ENCODE assay signal across 11 cellular contexts in genomic region chr6:65876668-65877067, GRCh38.
"Had no signal": no experiment of that assay in that cellular context is flagged by ENCODE, and none has a peak within 500 bp of the region (broad histone marks: within the 10 kb centered on the region; RNA-seq: fewer than 3 reads in every experiment).

No MANE protein-coding gene starts in this region.

- H3K27ac ChIP-seq: GM23248 had no signal

- ATAC-seq: GM23338, HCT116 had no signal

- H3K4me3 ChIP-seq: GM23248, GM23338, HAP-1 had no signal

- H3K9ac ChIP-seq: GM23248 had no signal

- H3K9me3 ChIP-seq: HAP-1 had no signal

- H2AFZ ChIP-seq: GM23248, GM23338 had no signal

- FAIRE-seq: H1, H54 had no signal

- DNase-seq: GM23248, GOT3, H7, H9, HCEC 1CT, HFFc6 had no signal

- H3K36me3 ChIP-seq: HAP-1 had no signal

- H3K4me2 ChIP-seq: GM23338 had no signal
